In genomic region chr4:146442801-146443200, GRCh38 we compare ENCODE assay signal across 2 cellular contexts.
TF ChIP-seq lines count a peak whose summit lies in the region.

No MANE protein-coding gene starts in this region.

TF ChIP-seq in IMR-90, 13 proteins besides CTCF, POLR2A, EP300 and RAD21:
- no peak for TF ChIP-seq CEBPB (IDR thresholded peaks at IDR 0.05; ENCODE audit: low read depth, low read length)
- no peak for TF ChIP-seq MAFK (IDR thresholded peaks at IDR 0.05; ENCODE audit: low read depth, low read length)
- TF ChIP-seq RCOR1 (IDR thresholded peaks at IDR 0.05; ENCODE audit: insufficient replicate concordance, low read length) = no peak
- no peak for TF ChIP-seq NFE2L2 (IDR thresholded peaks at IDR 0.05; ENCODE audit: low read depth, low read length)
- TF ChIP-seq ELK1 (IDR thresholded peaks at IDR 0.05; ENCODE audit: borderline replicate concordance, low read depth, low read length) = no peak
TF ChIP-seq in IMR-90: peak in this region for 0.

TF ChIP-seq in WTC11, 78 proteins besides CTCF, POLR2A, EP300 and RAD21:
- no peak for TF ChIP-seq IRF1 (CRISPR knock-in tag; IDR thresholded peaks at IDR 0.05)
TF ChIP-seq in WTC11: peak in this region for 0.
